ENCODE assay signal across 8 cellular contexts in the genomic region with DNA sequence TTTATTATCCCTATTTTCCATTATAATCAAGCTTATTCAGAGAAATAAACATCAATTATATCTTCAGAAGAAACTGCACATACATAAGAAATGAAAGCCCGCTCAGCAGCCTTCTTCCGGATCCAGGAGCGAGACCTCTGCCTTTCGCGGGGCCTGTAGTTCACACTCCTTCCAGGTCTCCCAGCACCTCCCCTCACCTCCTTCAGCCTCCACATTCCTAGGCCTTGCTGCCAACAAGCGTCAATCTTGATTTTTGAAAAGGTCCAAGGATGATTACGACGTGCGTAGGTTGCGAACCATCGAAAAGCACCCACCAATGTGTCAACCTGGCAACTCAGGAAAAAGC. TPM values are rescaled to one million over a fixed set of nuclear protein-coding genes. Genes with fewer than 3 reads are reported as not detected.
DNase-seq lines count a peak whose midpoint lies in the region; ATAC-seq and TF ChIP-seq lines count a peak whose summit lies in the region.

No MANE protein-coding gene starts in this region.

- H3K27ac Mint-ChIP-seq in CD14-positive monocyte, result peak overlapping the region in 5 of 7 donors; percentile 11 to 96 (median 68)
- no peak overlapping the region for H3K27ac Mint-ChIP-seq in chondrocyte (ENCODE audit: unreplicated experiment)
- no peak overlapping the region for H3K27ac Mint-ChIP-seq in nephron progenitor cell

- intact Hi-C loops in CD14-positive monocyte (cut with micrococcal nuclease), result loop anchor here in 1 of 2 donors (10.0 kb wide), 1 partner anchor 167 kb away; a partner anchor contains a TSS

- H3K9me3 Mint-ChIP-seq in CD14-positive monocyte, result peaks cover 2 to 8% (median 5%) of the 10 kb centered on the region in 7 donors
- no peaks in the 10 kb centered on the region for H3K9me3 Mint-ChIP-seq in chondrocyte (ENCODE audit: low read depth)
- H3K9me3 Mint-ChIP-seq in nephron progenitor cell, result peaks cover 24% of the 10 kb centered on the region

- peak; percentile 1 for ATAC-seq in HG03342 (IDR thresholded peaks at IDR 0.05; ENCODE audit: unreplicated experiment)
- ATAC-seq in GM19395 (IDR thresholded peaks at IDR 0.05; ENCODE audit: unreplicated experiment), result no peak
- ATAC-seq in GM21515 (IDR thresholded peaks at IDR 0.05; ENCODE audit: unreplicated experiment), result no peak

- H3K4me1 Mint-ChIP-seq in CD14-positive monocyte (peaks cover 55% of the 10 kb centered on the region), chondrocyte (ENCODE audit: low read depth) (peaks cover 32% of the 10 kb centered on the region), nephron progenitor cell (peaks cover 43% of the 10 kb centered on the region)

- H3K4me3 Mint-ChIP-seq in CD14-positive monocyte (peak overlapping the region; percentile 71 to 98), chondrocyte (ENCODE audit: unreplicated experiment) (peak overlapping the region; percentile 100), nephron progenitor cell (peak overlapping the region; percentile 100)

- TF ChIP-seq CTCF in CD14-positive monocyte (IDR thresholded peaks at IDR 0.05) (no peak), chondrocyte (IDR thresholded peaks at IDR 0.05) (no peak), nephron progenitor cell (IDR thresholded peaks at IDR 0.05) (no peak)

- H3K27me3 Mint-ChIP-seq in CD14-positive monocyte (ENCODE audit: low read depth in 3 of 3) (peaks cover 0 to 7% (median 0%) of the 10 kb centered on the region in 3 donors), chondrocyte (ENCODE audit: low read depth) (no peaks in the 10 kb centered on the region), nephron progenitor cell (ENCODE audit: low read depth, poor library complexity) (peaks cover 9% of the 10 kb centered on the region)

- H3K36me3 Mint-ChIP-seq in CD14-positive monocyte (peaks cover 0 to 6% of the 10 kb centered on the region in 2 donors), chondrocyte (ENCODE audit: low read depth) (no peaks in the 10 kb centered on the region), nephron progenitor cell (ENCODE audit: low read depth) (peaks cover 9% of the 10 kb centered on the region)

- DNase-seq in CD14-positive monocyte (ENCODE audit: low spot score), result no peak
- no peak for DNase-seq in chondrocyte (ENCODE audit: low spot score)
- no peak for DNase-seq in nephron progenitor cell
- no peak for DNase-seq in NAMALWA (ENCODE audit: low spot score)
- DNase-seq in inferior parietal cortex (ENCODE audit: extremely low spot score), result no peak

RNA-seq across cellular contexts. Expression of a gene that starts 0.4 kb away (rescaled TPM):
- polyA plus RNA-seq in CD14-positive monocyte, result 10 to 100 TPM; 12.1 to 26.3 TPM
- 65.2 to 68.2 TPM (median 66.3 TPM) in 3 replicates for total RNA-seq in chondrocyte

Comparison
In these comparisons a context has a peak if more than half of its experiments do, and no peak if none do; other contexts are left out.
1. H3K27ac Mint-ChIP-seq: peak in CD14-positive monocyte (5 of 7); none in chondrocyte (single experiment) and nephron progenitor cell (single experiment).
2. Peak in every context shown above with its lines, with median percentiles within 50 percentile points of each other: H3K4me3 Mint-ChIP-seq.